In the genomic region with DNA sequence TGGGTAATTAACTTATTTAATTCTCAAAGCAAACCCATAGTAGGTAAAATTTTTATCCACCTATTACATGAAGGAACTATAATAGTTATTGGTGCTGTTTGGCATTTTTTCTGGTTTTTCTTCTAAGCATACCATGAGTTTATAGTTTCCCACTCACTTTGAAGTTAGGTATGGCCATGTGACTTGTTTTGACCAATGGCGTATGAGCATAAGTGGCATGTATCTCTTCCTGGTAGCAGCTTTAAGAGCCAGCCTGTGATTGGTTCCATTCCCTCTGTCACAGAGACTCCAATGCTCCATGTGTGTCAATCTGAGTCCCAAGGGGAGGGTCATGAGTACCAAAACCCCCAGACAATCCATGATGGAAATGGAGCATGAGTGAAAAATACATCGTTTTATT, we compare ENCODE assay signal across 20 cellular contexts.
DNase-seq lines count a peak whose midpoint lies in the region; ATAC-seq and TF ChIP-seq lines count a peak whose summit lies in the region.
"Had no signal": no experiment of that assay in that cellular context is flagged by ENCODE, and none has a peak within 500 bp of the region (broad histone marks: within the 10 kb centered on the region; RNA-seq: fewer than 3 reads in every experiment).

No MANE protein-coding gene starts in this region.

- no peaks in the 10 kb centered on the region for H3K79me2 ChIP-seq in SK-N-SH (ENCODE audit: insufficient read depth)

- CTCF ChIA-PET in SK-N-SH (lab: Yijun Ruan, JAX) = no interaction called here

- no peak for TF ChIP-seq RAD21 in SK-N-SH (IDR thresholded peaks at IDR 0.05; ENCODE audit: low read length)

- H3K9ac ChIP-seq in SK-N-SH = no peak overlapping the region

- ATAC-seq in SK-N-SH treated with all-trans-retinoic acid at 6 μM for 48 hours (no peak), GM21447 (IDR thresholded peaks at IDR 0.05; ENCODE audit: unreplicated experiment) (no peak), GM18909 (IDR thresholded peaks at IDR 0.05; ENCODE audit: poor library complexity, unreplicated experiment) (no peak)
- ATAC-seq in stimulated activated effector memory CD8-positive, alpha-beta T cell treated with anti-CD3 and anti-CD28 coated beads, Interleukin-12 subunit alpha, Interleukin-12 subunit beta, amount 100 ng/mL, for 72 hours = no peak

- H3K4me3 ChIP-seq in SK-N-SH (ENCODE audit: low read depth in 2 of 2, low read length in 1 of 2) (no peak overlapping the region), NB4 (ENCODE audit: low read depth, low read length) (no peak overlapping the region), testis (no peak overlapping the region)
- H3K4me3 ChIP-seq: HAP-1 had no signal

- no peak for TF ChIP-seq CTCF in SK-N-SH (IDR thresholded peaks at IDR 0.05)
- TF ChIP-seq CTCF in NB4 (IDR thresholded peaks at IDR 0.05; ENCODE audit: low read depth, low read length) = no peak
- TF ChIP-seq CTCF in testis (IDR thresholded peaks at IDR 0.05) = no peak

- DNase-seq in SK-N-SH = no peak
- DNase-seq in NB4 (ENCODE audit: low read depth) = peak; percentile 9
- peak; percentile 5 for DNase-seq in SW480 (ENCODE audit: low spot score)
- peak; percentile 78 for DNase-seq in testis
- no peak for DNase-seq in stimulated activated effector memory CD8-positive, alpha-beta T cell treated with anti-CD3 and anti-CD28 coated beads, Interleukin-12 subunit alpha, Interleukin-12 subunit beta, amount 100 ng/mL, for 72 hours (ENCODE audit: low spot score in 2 of 2)
- DNase-seq: Calu3; CD8-positive, alpha-beta memory T cell; Kasumi-1; NCI-H1092; NCI-H146; NCI-H2029; NCI-H69; NK-92 treated with Interleukin-12 subunit alpha and Interleukin-12 subunit beta, amount 100 ng/mL, for 24 hours; SIG-M5 had no signal

- H3K27ac ChIP-seq in SK-N-SH (ENCODE audit: low read depth in 2 of 2, low read length in 1 of 2) = no peak overlapping the region
- H3K27ac ChIP-seq in testis = no peak overlapping the region
- H3K27ac ChIP-seq: C4-2B, RWPE1 had no signal

- no peaks in the 10 kb centered on the region for H3K4me1 Mint-ChIP-seq in stimulated activated effector memory CD8-positive, alpha-beta T cell treated with anti-CD3 and anti-CD28 coated beads, Interleukin-12 subunit alpha, Interleukin-12 subunit beta, amount 100 ng/mL, for 72 hours
- H3K4me1 Mint-ChIP-seq: CD8-positive, alpha-beta memory T cell had no signal

- POLR2A ChIA-PET in SK-N-SH (lab: Yijun Ruan, JAX) = no interaction called here

- H4K20me1 ChIP-seq in SK-N-SH (ENCODE audit: insufficient read depth) = no peaks in the 10 kb centered on the region

- H3K27me3 ChIP-seq in SK-N-SH (ENCODE audit: insufficient read depth) (no peaks in the 10 kb centered on the region), testis (no peaks in the 10 kb centered on the region)

- H3K9me3 Mint-ChIP-seq in stimulated activated effector memory CD8-positive, alpha-beta T cell treated with anti-CD3 and anti-CD28 coated beads, Interleukin-12 subunit alpha, Interleukin-12 subunit beta, amount 100 ng/mL, for 72 hours = no peaks in the 10 kb centered on the region

- H3K9me3 ChIP-seq in SK-N-SH (no peaks in the 10 kb centered on the region), testis (no peaks in the 10 kb centered on the region)
- H3K9me3 ChIP-seq: HAP-1 had no signal

- H3K27ac Mint-ChIP-seq in stimulated activated effector memory CD8-positive, alpha-beta T cell treated with anti-CD3 and anti-CD28 coated beads, Interleukin-12 subunit alpha, Interleukin-12 subunit beta, amount 100 ng/mL, for 72 hours = no peak overlapping the region
- H3K27ac Mint-ChIP-seq: CD8-positive, alpha-beta memory T cell had no signal

- intact Hi-C loops in testis (cut with DNase I; ENCODE audit: low total_unique reads) = no loop called here

- H3F3A ChIP-seq in SK-N-SH (replicated peaks; ENCODE audit: insufficient read depth) = no peaks in the 10 kb centered on the region

- no peaks in the 10 kb centered on the region for H3K9me2 ChIP-seq in SK-N-SH

- no peaks in the 10 kb centered on the region for H3K36me3 ChIP-seq in SK-N-SH (replicated peaks in 1 of 2; ENCODE audit: control insufficient read depth in 1 of 2, insufficient read depth in 2 of 2, low read length in 1 of 2)
- H3K36me3 ChIP-seq in testis (ENCODE audit: low read depth, missing control alignments) = no peaks in the 10 kb centered on the region
- H3K36me3 ChIP-seq: HAP-1 had no signal

- no peak overlapping the region for H3K4me3 Mint-ChIP-seq in stimulated activated effector memory CD8-positive, alpha-beta T cell treated with anti-CD3 and anti-CD28 coated beads, Interleukin-12 subunit alpha, Interleukin-12 subunit beta, amount 100 ng/mL, for 72 hours
- H3K4me3 Mint-ChIP-seq: CD8-positive, alpha-beta memory T cell had no signal

- H3K36me3 Mint-ChIP-seq in stimulated activated effector memory CD8-positive, alpha-beta T cell treated with anti-CD3 and anti-CD28 coated beads, Interleukin-12 subunit alpha, Interleukin-12 subunit beta, amount 100 ng/mL, for 72 hours = no peaks in the 10 kb centered on the region
- H3K36me3 Mint-ChIP-seq: CD8-positive, alpha-beta memory T cell had no signal

- TF ChIP-seq EP300 in SK-N-SH (IDR thresholded peaks at IDR 0.05; ENCODE audit: borderline replicate concordance in 1 of 2, low read depth in 1 of 2, low read length in 1 of 2) = no peak

- H3K4me2 ChIP-seq in SK-N-SH = no peak overlapping the region

- TF ChIP-seq POLR2A in NB4 (IDR thresholded peaks at IDR 0.05; ENCODE audit: extremely low read depth, insufficient read length) (no peak), testis (IDR thresholded peaks at IDR 0.05) (no peak)

- H3K4me1 ChIP-seq in SK-N-SH (ENCODE audit: control insufficient read depth in 1 of 2, insufficient read depth in 2 of 2, low read depth in 1 of 2, low read length in 1 of 2) (no peaks in the 10 kb centered on the region), testis (no peaks in the 10 kb centered on the region)
- H3K4me1 ChIP-seq: HAP-1 had no signal

- no peak overlapping the region for H2AFZ ChIP-seq in SK-N-SH (ENCODE audit: low read depth)

- WGBS in SK-N-SH (ENCODE audit: low lambda C conversion rate) = 47% methylated on average over 2 of the region's 2 CpGs
- 58 to 79% methylated on average over 2 of the region's 2 CpGs for WGBS in testis, 2 donors

TF ChIP-seq in SK-N-SH, 30 proteins besides CTCF, POLR2A, EP300 and RAD21:
- TF ChIP-seq TAF1 (IDR thresholded peaks at IDR 0.05; ENCODE audit: borderline replicate concordance, low read depth, low read length) = no peak
- TF ChIP-seq, protein P1, sequence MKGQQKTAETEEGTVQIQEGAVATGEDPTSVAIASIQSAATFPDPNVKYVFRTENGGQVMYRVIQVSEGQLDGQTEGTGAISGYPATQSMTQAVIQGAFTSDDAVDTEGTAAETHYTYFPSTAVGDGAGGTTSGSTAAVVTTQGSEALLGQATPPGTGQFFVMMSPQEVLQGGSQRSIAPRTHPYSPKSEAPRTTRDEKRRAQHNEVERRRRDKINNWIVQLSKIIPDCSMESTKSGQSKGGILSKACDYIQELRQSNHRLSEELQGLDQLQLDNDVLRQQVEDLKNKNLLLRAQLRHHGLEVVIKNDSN (IDR thresholded peaks at IDR 0.05; ENCODE audit: borderline replicate concordance, low read depth) = peak; percentile 23; the same call in 1 of the 2 replicates

TF ChIP-seq in SK-N-SH treated with all-trans-retinoic acid at 6 μM for 48 hours, 23 proteins besides CTCF, POLR2A, EP300 and RAD21:
- TF ChIP-seq GLIS3 (CRISPR knock-in tag; IDR thresholded peaks at IDR 0.05) = no peak
- no peak for TF ChIP-seq ZFP30 (CRISPR knock-in tag; IDR thresholded peaks at IDR 0.05)
- TF ChIP-seq ISL1 (CRISPR knock-in tag; IDR thresholded peaks at IDR 0.05) = no peak
- TF ChIP-seq ZNF565 (CRISPR knock-in tag; conservative IDR thresholded peaks at IDR 0.05; ENCODE audit: low read depth) = no peak

Comparison
In these comparisons a context has a peak if more than half of its experiments do, and no peak if none do; other contexts are left out.
1. DNase-seq: peak in NB4 (single experiment), SW480 (single experiment) and testis (single experiment); none in SK-N-SH (single experiment) and stimulated activated effector memory CD8-positive, alpha-beta T cell treated with anti-CD3 and anti-CD28 coated beads, Interleukin-12 subunit alpha, Interleukin-12 subunit beta, amount 100 ng/mL, for 72 hours (0 of 2).